ENCODE assay signal across 1 cellular context in the genomic region with DNA sequence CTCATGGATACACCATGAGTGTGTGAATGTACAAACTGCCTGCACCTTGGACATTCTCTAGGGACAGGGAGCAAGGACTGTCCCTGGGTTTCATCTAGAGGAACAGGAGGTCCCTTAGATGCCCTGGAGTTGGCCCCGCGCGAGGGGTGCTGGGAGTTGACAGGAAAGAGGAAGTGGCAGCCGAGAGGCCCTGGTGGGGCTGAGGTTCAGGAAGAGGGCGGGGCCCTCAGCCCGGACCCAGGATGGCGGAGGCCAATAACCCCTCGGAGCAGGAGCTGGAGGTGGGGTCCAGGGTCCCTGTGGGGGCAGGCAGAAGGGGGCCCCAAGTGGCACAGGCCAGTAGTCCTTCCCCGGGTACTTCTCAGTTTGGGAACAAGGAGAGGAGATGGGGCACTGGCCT.
A peak's percentile ranks its signal among the peaks of the same experiment; 100 is the strongest.
TF ChIP-seq lines count a peak whose summit lies in the region.

No MANE protein-coding gene starts in this region.

TF ChIP-seq in endothelial cell of umbilical vein, 7 proteins besides CTCF, POLR2A, EP300 and RAD21:
- TF ChIP-seq POLR2AphosphoS5 (IDR thresholded peaks at IDR 0.05; ENCODE audit: insufficient read depth, low read depth, low read length) (peak; percentile 50), MYC (IDR thresholded peaks at IDR 0.05; ENCODE audit: low read depth, low read length) (no peak)
